ENCODE assay signal across 1 cellular context in genomic region chr15:31025996-31026395, GRCh38.
TF ChIP-seq lines count a peak whose summit lies in the region.

No MANE protein-coding gene starts in this region.

TF ChIP-seq in H1, 55 proteins besides CTCF, POLR2A, EP300 and RAD21:
- TF ChIP-seq SP4 (IDR thresholded peaks at IDR 0.05; ENCODE audit: low read length) (no peak), YY1 (IDR thresholded peaks at IDR 0.05; ENCODE audit: low read depth, low read length) (no peak), KDM1A (IDR thresholded peaks at IDR 0.05; ENCODE audit: borderline replicate concordance, low read length) (no peak), CTBP2 (IDR thresholded peaks at IDR 0.05; ENCODE audit: borderline replicate concordance, insufficient read depth, insufficient read length, low read length) (no peak), HDAC6 (IDR thresholded peaks at IDR 0.05; ENCODE audit: low read depth, low read length) (no peak), SIN3A (conservative IDR thresholded peaks at IDR 0.05 in 1 of 2, IDR thresholded peaks at IDR 0.05 in 1 of 2; ENCODE audit: low read depth in 1 of 2, low read length in 2 of 2) (no peak)
